In genomic region chr6:30682181-30683117, GRCh38 we compare ENCODE assay signal across 8 cellular contexts. TPM values are rescaled to one million over a fixed set of nuclear protein-coding genes. Genes with fewer than 3 reads are reported as not detected.
DNase-seq lines count a peak whose midpoint lies in the region; ATAC-seq and TF ChIP-seq lines count a peak whose summit lies in the region.

No MANE protein-coding gene starts in this region.

- peaks cover 34% of the 10 kb centered on the region for H3K36me3 Mint-ChIP-seq in nephron progenitor cell (ENCODE audit: low read depth)

- peaks cover 9% of the 10 kb centered on the region for H3K27me3 Mint-ChIP-seq in nephron progenitor cell (ENCODE audit: low read depth, poor library complexity)

- TF ChIP-seq CTCF in GM13976 (IDR thresholded peaks at IDR 0.05; ENCODE audit: borderline replicate concordance, control extremely low read depth, extremely low read depth, insufficient read depth, missing control alignments), result no peak
- TF ChIP-seq CTCF in PC-9 (conservative IDR thresholded peaks at IDR 0.05), result no peak
- TF ChIP-seq CTCF in nephron progenitor cell (IDR thresholded peaks at IDR 0.05), result no peak

- no peaks in the 10 kb centered on the region for H3K9me2 ChIP-seq in PC-9 (ENCODE audit: insufficient read depth)

- intact Hi-C loops in PC-9 (cut with micrococcal nuclease; ENCODE audit: unreplicated experiment), result loop anchor here (1.0 to 2.0 kb wide), 2 partner anchors 35 to 200 kb away; partner anchors contain the start of gene MDC1

- DNase-seq in GM13976 (ENCODE audit: low spot score) (peak; percentile 84), PC-9 (peak; percentile 71 to 79), fibroblast of gingiva (ENCODE audit: low read depth) (peak; percentile 82), nephron progenitor cell (peak; percentile 33), NCI-H2107 treated with DMSO at 0.1 percent for 48 hours (lab: John Stamatoyannopoulos, UW; ENCODE audit: unreplicated experiment) (no peak)
- peak; percentile 88 to 91 for DNase-seq in activated T-cell treated with anti-CD3 and anti-CD28 coated beads, Interleukin-2, amount 50 U/mL, for 48 hours
- peak; percentile 84 for DNase-seq in stimulated activated naive CD4-positive, alpha-beta T cell treated with Interleukin-2 at 50 U/mL for 16 hours (lab: John Stamatoyannopoulos, UW)

- in situ Hi-C loops in GM13976 (cut with MboI; ENCODE audit: low sequenced_read_pairs, unreplicated experiment), result no loop called here

- no peaks in the 10 kb centered on the region for H3K9me3 ChIP-seq in PC-9 (ENCODE audit: insufficient read depth, low read depth)

- POLR2A ChIA-PET in PC-9 (lab: Charles Lee; ENCODE audit: unreplicated experiment), result interaction anchor here (0.5 to 0.6 kb wide), 2 partner anchors 45 to 106 kb away, joined by 4 read pairs; no protein-coding TSS in a partner anchor

- ATAC-seq in HG02840 (IDR thresholded peaks at IDR 0.05; ENCODE audit: low FRiP score, unreplicated experiment), result peak; percentile 31

- no peak overlapping the region for H2AFZ ChIP-seq in PC-9

- peak overlapping the region; percentile 87 for H3K4me3 Mint-ChIP-seq in nephron progenitor cell

- no peaks in the 10 kb centered on the region for H3K27me3 ChIP-seq in PC-9 (ENCODE audit: insufficient read depth, low read depth)

- H3K4me3 ChIP-seq in PC-9, result peak overlapping the region; percentile 98

- peaks cover 46% of the 10 kb centered on the region for H3K4me1 ChIP-seq in PC-9 (replicated peaks; ENCODE audit: insufficient read depth)

- H4K20me1 ChIP-seq in PC-9 (ENCODE audit: insufficient read depth), result no peaks in the 10 kb centered on the region

- H3K27ac ChIP-seq in PC-9, result peak overlapping the region; percentile 84

- peak overlapping the region; percentile 93 for H3K4me2 ChIP-seq in PC-9

- CTCF ChIA-PET in PC-9 (lab: Charles Lee), result interaction anchor here (1.0 kb wide), 1 partner anchor 44 kb away, joined by 5 read pairs; no protein-coding TSS in a partner anchor

- H3K9me3 Mint-ChIP-seq in nephron progenitor cell, result no peaks in the 10 kb centered on the region

- H3K79me2 ChIP-seq in PC-9 (ENCODE audit: low read depth), result peaks cover 63% of the 10 kb centered on the region

- peaks cover 56% of the 10 kb centered on the region for H3F3A ChIP-seq in PC-9 (ENCODE audit: insufficient read depth, low read depth)

- H3K4me1 Mint-ChIP-seq in nephron progenitor cell, result peaks cover 71% of the 10 kb centered on the region

- H3K27ac Mint-ChIP-seq in nephron progenitor cell, result peak overlapping the region; percentile 88

- no peaks in the 10 kb centered on the region for H3K36me3 ChIP-seq in PC-9 (ENCODE audit: low read depth)

- BruUV-seq in PC-9 (replicated peaks; lab: Mats Ljungman, UMichigan), result TSS peak; percentile 84

RNA-seq across cellular contexts. Expression of gene PPP1R18, which starts 4.0 kb away (rescaled TPM):
- 56.2 and 68.6 TPM in 2 replicates for total RNA-seq in PC-9 (2021)

RNA-seq across cellular contexts. Expression of gene NRM, which starts 8.3 kb away (rescaled TPM):
- 25.8 and 38.3 TPM in 2 replicates for total RNA-seq in PC-9 (2021)

RNA-seq across cellular contexts. Expression of gene DHX16, which starts 9.6 kb away (rescaled TPM):
- 42.1 and 43.5 TPM in 2 replicates for total RNA-seq in PC-9 (2021)

RNA-seq across cellular contexts. Expression of gene MDC1, which starts 34.6 kb away (rescaled TPM):
- 72.9 and 81.6 TPM in 2 replicates for total RNA-seq in PC-9 (2021)

RNA-seq across cellular contexts. Expression of gene C6orf136, which starts 35.5 kb away (rescaled TPM):
- total RNA-seq in PC-9 (2021), result 21.2 and 33.3 TPM in 2 replicates
